8 cellular contexts compared by ENCODE assay signal in the genomic region with DNA sequence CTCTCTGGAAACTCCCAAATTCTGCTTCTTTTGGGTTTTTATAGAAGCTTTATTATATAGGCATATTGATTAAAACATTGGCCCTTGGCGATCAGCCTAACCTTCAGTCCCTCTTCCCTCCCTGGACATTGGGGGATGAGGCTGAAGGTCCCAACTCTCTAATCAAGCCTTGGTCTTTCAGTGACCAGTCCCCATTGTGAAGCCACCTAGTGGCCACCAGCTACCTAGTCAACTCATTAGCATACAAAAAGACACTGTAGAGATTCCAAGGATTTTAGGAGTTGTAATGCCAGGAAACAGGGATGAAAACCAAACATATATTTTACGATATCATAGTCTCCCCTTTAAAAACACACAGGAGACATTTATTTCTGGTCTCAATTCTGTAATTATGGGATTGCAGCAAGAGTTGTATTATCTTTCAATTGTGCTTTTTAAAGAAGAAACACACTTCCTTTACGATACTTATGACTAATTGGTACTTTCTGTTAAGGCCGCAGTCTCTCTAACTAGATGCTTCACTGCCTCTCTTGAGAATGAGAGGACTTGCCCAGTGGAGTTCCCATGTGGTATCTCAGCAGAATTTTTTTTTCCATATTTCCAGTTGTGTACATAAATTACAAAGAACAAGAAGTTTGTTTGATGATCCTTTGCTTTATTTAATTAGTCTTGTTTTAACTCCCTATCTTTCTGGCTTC. TPM values are rescaled to one million over a fixed set of nuclear protein-coding genes. Genes with fewer than 3 reads are reported as not detected.
A peak's percentile ranks its signal among the peaks of the same experiment; 100 is the strongest.
DNase-seq lines count a peak whose midpoint lies in the region; ATAC-seq and TF ChIP-seq lines count a peak whose summit lies in the region.

No MANE protein-coding gene starts in this region.

- CTCF ChIA-PET in activated CD8-positive, alpha-beta T cell treated with anti-CD3 and anti-CD28 coated beads for 36 hours (lab: Charles Lee), result interaction anchor here (1.0 to 1.4 kb wide), 5 partner anchors 11 to 137 kb away, joined by 3 to 5 read pairs (median 3); no protein-coding TSS in a partner anchor
- CTCF ChIA-PET in activated CD8-positive, alpha-beta T cell treated with anti-CD3 and anti-CD28 coated beads, Interleukin-2, amount 10 ng/mL, durations not matched to agents 7 days and 5 days (lab: Charles Lee), result interaction anchor here (1.0 to 1.2 kb wide), 2 partner anchors 22 to 232 kb away, joined by 3 to 4 read pairs; no protein-coding TSS in a partner anchor

- no peaks in the 10 kb centered on the region for H3K36me3 Mint-ChIP-seq in activated CD8-positive, alpha-beta T cell treated with anti-CD3 and anti-CD28 coated beads for 36 hours (ENCODE audit: low read depth)
- no peaks in the 10 kb centered on the region for H3K36me3 Mint-ChIP-seq in activated CD8-positive, alpha-beta T cell treated with anti-CD3 and anti-CD28 coated beads, Interleukin-2, amount 10 ng/mL, durations not matched to agents 7 days and 5 days (ENCODE audit: low read depth)
- no peaks in the 10 kb centered on the region for H3K36me3 Mint-ChIP-seq in activated T-helper 17 cell treated with anti-CD3 and anti-CD28 coated beads, Interleukin-2, amount 50 U/mL, for 72 hours (ENCODE audit: low read depth)

- no peaks in the 10 kb centered on the region for H3K9me3 Mint-ChIP-seq in activated CD8-positive, alpha-beta T cell treated with anti-CD3 and anti-CD28 coated beads for 36 hours
- no peaks in the 10 kb centered on the region for H3K9me3 Mint-ChIP-seq in activated CD8-positive, alpha-beta T cell treated with anti-CD3 and anti-CD28 coated beads, Interleukin-2, amount 10 ng/mL, durations not matched to agents 7 days and 5 days (ENCODE audit: insufficient read depth)
- no peaks in the 10 kb centered on the region for H3K9me3 Mint-ChIP-seq in activated T-helper 17 cell treated with anti-CD3 and anti-CD28 coated beads, Interleukin-2, amount 50 U/mL, for 72 hours

- peak; percentile 85 for ATAC-seq in activated CD8-positive, alpha-beta T cell treated with anti-CD3 and anti-CD28 coated beads for 36 hours
- no peak for ATAC-seq in activated CD8-positive, alpha-beta T cell treated with anti-CD3 and anti-CD28 coated beads, Interleukin-2, amount 10 ng/mL, durations not matched to agents 7 days and 5 days
- peak; percentile 100 for ATAC-seq in GM21515 (IDR thresholded peaks at IDR 0.05; ENCODE audit: unreplicated experiment)
- peak; percentile 99 for ATAC-seq in HG03558 (IDR thresholded peaks at IDR 0.05; ENCODE audit: extremely low read depth, unreplicated experiment)
- peak; percentile 98 for ATAC-seq in activated T-helper 17 cell treated with anti-CD3 and anti-CD28 coated beads, Interleukin-2, amount 50 U/mL, for 72 hours (replicated peaks)

- TF ChIP-seq CTCF in activated CD8-positive, alpha-beta T cell treated with anti-CD3 and anti-CD28 coated beads for 36 hours (IDR thresholded peaks at IDR 0.05), result peak; percentile 53

- no peak overlapping the region for H3K4me3 Mint-ChIP-seq in activated CD8-positive, alpha-beta T cell treated with anti-CD3 and anti-CD28 coated beads for 36 hours
- no peak overlapping the region for H3K4me3 Mint-ChIP-seq in activated CD8-positive, alpha-beta T cell treated with anti-CD3 and anti-CD28 coated beads, Interleukin-2, amount 10 ng/mL, durations not matched to agents 7 days and 5 days
- no peak overlapping the region for H3K4me3 Mint-ChIP-seq in activated T-helper 17 cell treated with anti-CD3 and anti-CD28 coated beads, Interleukin-2, amount 50 U/mL, for 72 hours

- peak; percentile 4 for DNase-seq in activated CD8-positive, alpha-beta T cell treated with anti-CD3 and anti-CD28 coated beads for 36 hours
- no peak for DNase-seq in activated CD8-positive, alpha-beta T cell treated with anti-CD3 and anti-CD28 coated beads, Interleukin-2, amount 10 ng/mL, durations not matched to agents 7 days and 5 days
- DNase-seq in kidney tubule cell (ENCODE audit: low spot score) (peak; percentile 34), NCI-H1092 treated with DMSO at 0.1 percent for 48 hours (lab: John Stamatoyannopoulos, UW) (no peak)
- no peak for DNase-seq in activated T-cell treated with anti-CD3 and anti-CD28 coated beads, Interleukin-2, amount 50 U/mL, for 1 hour

- peaks cover 8% of the 10 kb centered on the region for H3K4me1 Mint-ChIP-seq in activated CD8-positive, alpha-beta T cell treated with anti-CD3 and anti-CD28 coated beads for 36 hours (ENCODE audit: low read depth)
- peaks cover 3% of the 10 kb centered on the region for H3K4me1 Mint-ChIP-seq in activated CD8-positive, alpha-beta T cell treated with anti-CD3 and anti-CD28 coated beads, Interleukin-2, amount 10 ng/mL, durations not matched to agents 7 days and 5 days (ENCODE audit: low read depth)
- H3K4me1 Mint-ChIP-seq in activated T-helper 17 cell treated with anti-CD3 and anti-CD28 coated beads, Interleukin-2, amount 50 U/mL, for 72 hours, result peaks cover 7% of the 10 kb centered on the region

- H3K27ac Mint-ChIP-seq in activated CD8-positive, alpha-beta T cell treated with anti-CD3 and anti-CD28 coated beads for 36 hours, result no peak overlapping the region
- no peak overlapping the region for H3K27ac Mint-ChIP-seq in activated CD8-positive, alpha-beta T cell treated with anti-CD3 and anti-CD28 coated beads, Interleukin-2, amount 10 ng/mL, durations not matched to agents 7 days and 5 days
- no peak overlapping the region for H3K27ac Mint-ChIP-seq in activated T-helper 17 cell treated with anti-CD3 and anti-CD28 coated beads, Interleukin-2, amount 50 U/mL, for 72 hours

- intact Hi-C loops in activated CD8-positive, alpha-beta T cell treated with anti-CD3 and anti-CD28 coated beads for 36 hours (cut with micrococcal nuclease), result no loop called here

- POLR2A ChIA-PET in activated CD8-positive, alpha-beta T cell treated with anti-CD3 and anti-CD28 coated beads for 36 hours (lab: Charles Lee), result no interaction called here
- POLR2A ChIA-PET in activated CD8-positive, alpha-beta T cell treated with anti-CD3 and anti-CD28 coated beads, Interleukin-2, amount 10 ng/mL, durations not matched to agents 7 days and 5 days (lab: Charles Lee), result no interaction called here

- H3K27me3 Mint-ChIP-seq in activated CD8-positive, alpha-beta T cell treated with anti-CD3 and anti-CD28 coated beads for 36 hours, result peaks cover 6% of the 10 kb centered on the region
- H3K27me3 Mint-ChIP-seq in activated CD8-positive, alpha-beta T cell treated with anti-CD3 and anti-CD28 coated beads, Interleukin-2, amount 10 ng/mL, durations not matched to agents 7 days and 5 days (ENCODE audit: low read depth), result no peaks in the 10 kb centered on the region
- H3K27me3 Mint-ChIP-seq in activated T-helper 17 cell treated with anti-CD3 and anti-CD28 coated beads, Interleukin-2, amount 50 U/mL, for 72 hours, result no peaks in the 10 kb centered on the region

RNA-seq across cellular contexts. Expression of gene WDR17, which starts 58.2 kb away (rescaled TPM):
- 1 to 10 TPM in 1 of 2 experiments, under 1 TPM in 1; 0.63 to 1.5 TPM for total RNA-seq in activated CD8-positive, alpha-beta T cell treated with anti-CD3 and anti-CD28 coated beads for 36 hours
- under 1 TPM; 0.34 to 0.37 TPM for total RNA-seq in activated CD8-positive, alpha-beta T cell treated with anti-CD3 and anti-CD28 coated beads, Interleukin-2, amount 10 ng/mL, durations not matched to agents 7 days and 5 days
- total RNA-seq in activated T-helper 17 cell treated with anti-CD3 and anti-CD28 coated beads, Interleukin-2, amount 50 U/mL, for 72 hours, result 1 to 10 TPM; 1.3 to 2.9 TPM

Comparison
In these comparisons a context has a peak if more than half of its experiments do, and no peak if none do; other contexts are left out.
1. DNase-seq: peak in activated CD8-positive, alpha-beta T cell treated with anti-CD3 and anti-CD28 coated beads for 36 hours (single experiment) and kidney tubule cell (single experiment); none in activated CD8-positive, alpha-beta T cell treated with anti-CD3 and anti-CD28 coated beads, Interleukin-2, amount 10 ng/mL, durations not matched to agents 7 days and 5 days (single experiment), NCI-H1092 treated with DMSO at 0.1 percent for 48 hours (single experiment) and activated T-cell treated with anti-CD3 and anti-CD28 coated beads, Interleukin-2, amount 50 U/mL, for 1 hour (single experiment).